ENCODE assay signal across 9 cellular contexts in genomic region chr12:100716949-100717732, GRCh38.
A peak's percentile ranks its signal among the peaks of the same experiment; 100 is the strongest.
DNase-seq lines count a peak whose midpoint lies in the region; ATAC-seq and TF ChIP-seq lines count a peak whose summit lies in the region.
"Had no signal": no experiment of that assay in that cellular context is flagged by ENCODE, and none has a peak within 500 bp of the region (broad histone marks: within the 10 kb centered on the region; RNA-seq: fewer than 3 reads in every experiment).

No MANE protein-coding gene starts in this region.

- ATAC-seq in GM18520 (IDR thresholded peaks at IDR 0.05; ENCODE audit: unreplicated experiment) (no peak), HG02938 (IDR thresholded peaks at IDR 0.05; ENCODE audit: unreplicated experiment) (no peak)

- peaks cover 40% of the 10 kb centered on the region for H3K27me3 Mint-ChIP-seq in neural progenitor cell (ENCODE audit: insufficient read depth, low read depth)

- no peaks in the 10 kb centered on the region for H4K20me1 ChIP-seq in neural progenitor cell (ENCODE audit: low read depth)

- peak overlapping the region; percentile 87 for H3K4me3 Mint-ChIP-seq in neural progenitor cell
- H3K4me3 Mint-ChIP-seq: activated B cell treated with CpG ODN at 0.5 μM for 24 hours had no signal

- intact Hi-C loops in esophagus muscularis mucosa (cut with DNase I), result no loop called here

- TF ChIP-seq POLR2A in esophagus muscularis mucosa (IDR thresholded peaks at IDR 0.05; ENCODE audit: low read depth), result no peak

- no peaks in the 10 kb centered on the region for H3K79me2 ChIP-seq in neural progenitor cell (ENCODE audit: low read depth)

- WGBS in esophagus muscularis mucosa, result no CpG with 5 or more reads among the region's 100 CpGs

- no peaks in the 10 kb centered on the region for H3K9me3 ChIP-seq in esophagus muscularis mucosa
- no peaks in the 10 kb centered on the region for H3K9me3 ChIP-seq in neural progenitor cell (ENCODE audit: low read depth)

- H3K27ac ChIP-seq in esophagus muscularis mucosa (replicated peaks in 1 of 4), result no peak overlapping the region
- H3K27ac ChIP-seq in neural progenitor cell, result no peak overlapping the region

- peaks cover 22% of the 10 kb centered on the region for H3K4me1 Mint-ChIP-seq in neural progenitor cell

- H3K9ac ChIP-seq in neural progenitor cell, result no peak overlapping the region

- H3K9me3 Mint-ChIP-seq in neural progenitor cell, result peaks cover 3% of the 10 kb centered on the region
- H3K9me3 Mint-ChIP-seq: activated B cell treated with CpG ODN at 0.5 μM for 24 hours had no signal

- H3K27ac Mint-ChIP-seq in neural progenitor cell, result no peak overlapping the region
- H3K27ac Mint-ChIP-seq: activated B cell treated with CpG ODN at 0.5 μM for 24 hours had no signal

- H3F3A ChIP-seq in neural progenitor cell (ENCODE audit: low read depth), result no peaks in the 10 kb centered on the region

- TF ChIP-seq CTCF in AG10803 (conservative IDR thresholded peaks at IDR 0.05; ENCODE audit: low read length) (no peak), esophagus muscularis mucosa (IDR thresholded peaks at IDR 0.05) (no peak), neural progenitor cell (IDR thresholded peaks at IDR 0.05) (no peak)

- H3K4me1 ChIP-seq in esophagus muscularis mucosa, result peaks cover 0 to 12% (median 5%) of the 10 kb centered on the region in 4 donors
- no peaks in the 10 kb centered on the region for H3K4me1 ChIP-seq in neural progenitor cell

- no peaks in the 10 kb centered on the region for H3K36me3 Mint-ChIP-seq in neural progenitor cell

- H3K36me3 ChIP-seq in esophagus muscularis mucosa (no peaks in the 10 kb centered on the region), neural progenitor cell (no peaks in the 10 kb centered on the region)

- peak overlapping the region; percentile 80 for H3K4me2 ChIP-seq in neural progenitor cell

- peak overlapping the region; percentile 98 for H2AFZ ChIP-seq in neural progenitor cell (replicated peaks)

- DNase-seq in AG10803 (ENCODE audit: low read depth) (peak; percentile 31), HuH-7.5 (ENCODE audit: low spot score) (peak; percentile 81), esophagus muscularis mucosa (ENCODE audit: extremely low spot score) (no peak), neural progenitor cell (ENCODE audit: low spot score) (peak; percentile 81), NCI-H510A (lab: John Stamatoyannopoulos, UW) (no peak), dedifferentiated amniotic fluid mesenchymal stem cell (ENCODE audit: extremely low spot score) (no peak)
- DNase-seq: activated B cell treated with CpG ODN at 0.5 μM for 24 hours had no signal

- peak overlapping the region; percentile 59 for H3K4me3 ChIP-seq in AG10803 (ENCODE audit: low read length)
- H3K4me3 ChIP-seq in esophagus muscularis mucosa, result peak overlapping the region; percentile 36 to 48 (median 40)
- H3K4me3 ChIP-seq in neural progenitor cell, result peak overlapping the region; percentile 56

- H3K27me3 ChIP-seq in esophagus muscularis mucosa, result peaks cover 0 to 44% (median 0%) of the 10 kb centered on the region in 4 donors
- H3K27me3 ChIP-seq in neural progenitor cell, result peaks cover 62% of the 10 kb centered on the region

- no peak for TF ChIP-seq EP300 in esophagus muscularis mucosa (IDR thresholded peaks at IDR 0.05)

Comparison
In these comparisons a context has a peak if more than half of its experiments do, and no peak if none do; other contexts are left out.
1. DNase-seq: peak in AG10803 (single experiment), HuH-7.5 (single experiment) and neural progenitor cell (single experiment); none in esophagus muscularis mucosa (single experiment), NCI-H510A (single experiment) and dedifferentiated amniotic fluid mesenchymal stem cell (single experiment).
2. Peak in every context shown above with its lines, with median percentiles within 50 percentile points of each other: H3K4me3 ChIP-seq.